28 cellular contexts compared by ENCODE assay signal in genomic region chr6:15426926-15427325, GRCh38.
DNase-seq lines count a peak whose midpoint lies in the region; FAIRE-seq and TF ChIP-seq lines count a peak whose summit lies in the region.
"Had no signal": no experiment of that assay in that cellular context is flagged by ENCODE, and none has a peak within 500 bp of the region (broad histone marks: within the 10 kb centered on the region; RNA-seq: fewer than 3 reads in every experiment).

No MANE protein-coding gene starts in this region.

- H3K36me3 ChIP-seq in Loucy (ENCODE audit: insufficient read depth, low read length) = peaks cover 64% of the 10 kb centered on the region; the same call in 1 of the 2 replicates
- H3K36me3 ChIP-seq in neutrophil = no peaks in the 10 kb centered on the region
- H3K36me3 ChIP-seq: heart right ventricle, left lung, transverse colon had no signal

- no peak overlapping the region for H2AFZ ChIP-seq in Loucy (ENCODE audit: low read length)

- no peak overlapping the region for H3K9ac ChIP-seq in Loucy (ENCODE audit: low read depth, low read length, poor library complexity, severe bottlenecking)

- H3K36me3 Mint-ChIP-seq in dendritic cell treated with granulocyte-macrophage colony-stimulating factor and Interleukin-4, amounts not matched to agents 40 ng/mL and 50 ng/mL, for 4 days (ENCODE audit: low read depth) = peaks cover 39% of the 10 kb centered on the region

- no peak for FAIRE-seq in H54 (lab: Jason Lieb, UNC)
- FAIRE-seq: H1, HepG2 had no signal

- H4K20me1 ChIP-seq in Loucy (ENCODE audit: insufficient read depth, low read length, poor library complexity, severe bottlenecking) = peaks cover 100% of the 10 kb centered on the region

- no peaks in the 10 kb centered on the region for H3K9me3 Mint-ChIP-seq in dendritic cell treated with granulocyte-macrophage colony-stimulating factor and Interleukin-4, amounts not matched to agents 40 ng/mL and 50 ng/mL, for 4 days
- H3K9me3 Mint-ChIP-seq: activated T-cell treated with anti-CD3 and anti-CD28 coated beads, Interleukin-2, amount 50 U/mL, for 4 hours; stimulated activated naive CD8-positive, alpha-beta T cell treated with anti-CD3 and anti-CD28 coated beads, Interleukin-15, Interleukin-2, amounts not matched to agents 100 ng/mL and 50 ng/mL, for 24 hours had no signal

- DNase-seq in SIG-M5 treated with dmso at 0.1 percent for 504 hours (lab: John Stamatoyannopoulos, UW; ENCODE audit: unreplicated experiment) = peak; percentile 37
- DNase-seq in SIG-M5 (lab: John Stamatoyannopoulos, UW) = no peak
- no peak for DNase-seq in H54 (ENCODE audit: insufficient read length, low spot score)
- no peak for DNase-seq in head of caudate nucleus
- DNase-seq in NCI-H69 (lab: John Stamatoyannopoulos, UW) = no peak
- DNase-seq: 8988T; activated CD4-positive, alpha-beta T cell treated with anti-CD3 and anti-CD28 coated beads for 1 hour; activated CD8-positive, alpha-beta memory T cell treated with anti-CD3 and anti-CD28 coated beads for 24 hours; activated naive CD4-positive, alpha-beta T cell treated with Interleukin-2 at 50 U/mL for 16 hours; activated T-cell treated with anti-CD3 and anti-CD28 coated beads, Interleukin-2, amount 50 U/mL, for 4 hours; AML-193; dorsolateral prefrontal cortex; left lung; midbrain; NCI-H146; NCI-H524 treated with DMSO at 0.1 percent for 48 hours; nucleus accumbens; retina; stimulated activated CD4-positive, alpha-beta T cell treated with anti-CD3 and anti-CD28 coated beads, Interleukin-4, amount 100 ng/mL, for 1 hour; T1000; transverse colon had no signal

- no peaks in the 10 kb centered on the region for H3K9me2 ChIP-seq in Loucy (replicated peaks; ENCODE audit: low read depth, low read length)

- intact Hi-C loops in dendritic cell treated with granulocyte-macrophage colony-stimulating factor and Interleukin-4, amounts not matched to agents 40 ng/mL and 50 ng/mL, for 4 days (cut with micrococcal nuclease) = loop anchor here (2.0 kb wide), 1 partner anchor 14 kb away; no protein-coding TSS in a partner anchor
- intact Hi-C loops in head of caudate nucleus (cut with DNase I) = no loop called here

- H3K4me3 ChIP-seq in Loucy (ENCODE audit: low read length, poor library complexity, severe bottlenecking) (peak overlapping the region; percentile 31), neutrophil (ENCODE audit: low read depth in 1 of 2, low read length in 1 of 2) (no peak overlapping the region)
- H3K4me3 ChIP-seq: heart right ventricle, left lung, transverse colon had no signal

- peak overlapping the region; percentile 5 for H3K4me3 Mint-ChIP-seq in dendritic cell treated with granulocyte-macrophage colony-stimulating factor and Interleukin-4, amounts not matched to agents 40 ng/mL and 50 ng/mL, for 4 days
- H3K4me3 Mint-ChIP-seq: activated T-cell treated with anti-CD3 and anti-CD28 coated beads, Interleukin-2, amount 50 U/mL, for 4 hours; stimulated activated naive CD8-positive, alpha-beta T cell treated with anti-CD3 and anti-CD28 coated beads, Interleukin-15, Interleukin-2, amounts not matched to agents 100 ng/mL and 50 ng/mL, for 24 hours had no signal

- peaks cover 100% of the 10 kb centered on the region for H3K79me2 ChIP-seq in Loucy (ENCODE audit: insufficient read depth, low read length)

- H3K4me1 ChIP-seq in Loucy (ENCODE audit: insufficient read depth, low read length, poor library complexity, severe bottlenecking) (peaks cover 92% of the 10 kb centered on the region), neutrophil (ENCODE audit: control insufficient read depth in 1 of 2, insufficient read depth in 1 of 2, low read depth in 1 of 2, low read length in 1 of 2) (peaks cover 60 to 86% of the 10 kb centered on the region in 2 experiments)

- H3F3A ChIP-seq in Loucy (ENCODE audit: low read depth) = peaks cover 17% of the 10 kb centered on the region; the same call in 1 of the 2 replicates

- no peaks in the 10 kb centered on the region for H3K27me3 Mint-ChIP-seq in dendritic cell treated with granulocyte-macrophage colony-stimulating factor and Interleukin-4, amounts not matched to agents 40 ng/mL and 50 ng/mL, for 4 days
- H3K27me3 Mint-ChIP-seq: stimulated activated naive CD8-positive, alpha-beta T cell treated with anti-CD3 and anti-CD28 coated beads, Interleukin-15, Interleukin-2, amounts not matched to agents 100 ng/mL and 50 ng/mL, for 24 hours had no signal

- peak overlapping the region; percentile 67 for H3K27ac ChIP-seq in neutrophil

- no peaks in the 10 kb centered on the region for H3K9me3 ChIP-seq in Loucy (ENCODE audit: insufficient read depth, low read depth, low read length)
- H3K9me3 ChIP-seq in neutrophil = no peaks in the 10 kb centered on the region
- H3K9me3 ChIP-seq: heart right ventricle, left lung, transverse colon had no signal

- H3K27ac Mint-ChIP-seq in dendritic cell treated with granulocyte-macrophage colony-stimulating factor and Interleukin-4, amounts not matched to agents 40 ng/mL and 50 ng/mL, for 4 days = peak overlapping the region; percentile 77

- H3K4me2 ChIP-seq in Loucy (ENCODE audit: low read depth, low read length, poor library complexity, severe bottlenecking) = peak overlapping the region; percentile 69

- no peaks in the 10 kb centered on the region for H3K27me3 ChIP-seq in Loucy (ENCODE audit: insufficient read depth, low read length, poor library complexity, severe bottlenecking)
- no peaks in the 10 kb centered on the region for H3K27me3 ChIP-seq in neutrophil
- H3K27me3 ChIP-seq: dorsolateral prefrontal cortex, heart right ventricle, left lung, transverse colon had no signal

- peaks cover 95% of the 10 kb centered on the region for H3K4me1 Mint-ChIP-seq in dendritic cell treated with granulocyte-macrophage colony-stimulating factor and Interleukin-4, amounts not matched to agents 40 ng/mL and 50 ng/mL, for 4 days (ENCODE audit: low read depth)

- no peak for TF ChIP-seq POLR2A in H54 (IDR thresholded peaks at IDR 0.05; ENCODE audit: low read depth, low read length)

- TF ChIP-seq CTCF in Loucy (conservative IDR thresholded peaks at IDR 0.05; ENCODE audit: low read length) (no peak), neutrophil (IDR thresholded peaks at IDR 0.05) (no peak)
